In the genomic region with DNA sequence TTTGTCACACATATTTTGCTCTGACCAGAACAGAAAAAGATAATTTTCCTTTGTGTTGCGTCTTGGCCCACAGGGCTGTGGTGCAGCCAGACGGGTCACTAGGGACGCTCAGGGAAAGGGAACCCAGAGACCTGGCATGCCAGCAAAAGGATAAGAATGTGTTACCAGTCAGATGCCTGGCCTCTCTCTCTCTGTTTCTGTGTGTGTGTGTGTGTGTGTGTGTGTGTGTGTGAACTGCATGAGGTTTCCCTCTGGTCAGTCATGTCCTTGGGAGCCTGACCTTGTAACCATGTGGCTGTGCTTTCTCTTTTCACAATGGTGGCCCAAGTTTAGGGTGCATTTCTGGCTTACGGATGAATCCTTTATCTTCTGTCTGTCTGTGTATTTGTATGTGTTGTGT, we compare ENCODE assay signal across 32 cellular contexts. TPM values are rescaled to one million over a fixed set of nuclear protein-coding genes. Genes with fewer than 3 reads are reported as not detected.
"Had no signal": no experiment of that assay in that cellular context is flagged by ENCODE, and none has a peak within 500 bp of the region (broad histone marks: within the 10 kb centered on the region; RNA-seq: fewer than 3 reads in every experiment).

No MANE protein-coding gene starts in this region.

- DNase-seq: cerebellar nuclear complex; effector memory CD8-positive, alpha-beta T cell; esophagus squamous epithelium; foreskin fibroblast; glutamatergic neuron; kidney; left colon; mammary epithelial cell; naive thymus-derived CD8-positive, alpha-beta T cell; nucleus accumbens; ovary; stimulated activated CD4-positive, alpha-beta T cell treated with anti-CD3 and anti-CD28 coated beads, Interleukin-2, amount 100 ng/mL, for 24 hours; stimulated activated CD4-positive, alpha-beta T cell treated with anti-CD3 and anti-CD28 coated beads, Interleukin-4, amount 100 ng/mL, for 4 hours; stimulated activated naive B cell treated with anti-CD40 and anti-IgM and Interleukin-4, amounts not matched to agents 10 μg/mL and 1 μg/mL and 100 μg/mL, for 72 hours; stimulated activated naive CD8-positive, alpha-beta T cell treated with anti-CD3 and anti-CD28 coated beads, Interleukin-15, amount 100 ng/mL, for 72 hours; testis; transverse colon had no signal

- H3K4me2 ChIP-seq: hepatocyte had no signal

- H3K4me3 ChIP-seq: esophagus squamous epithelium, gastroesophageal sphincter, hepatocyte, ovary, prostate gland, skin epidermis, testis, transverse colon had no signal

- H3K9me3 Mint-ChIP-seq: dendritic cell treated with granulocyte-macrophage colony-stimulating factor and Interleukin-4, amounts not matched to agents 40 ng/mL and 50 ng/mL, for 4 days; effector memory CD8-positive, alpha-beta T cell; stimulated activated naive B cell treated with anti-CD40 and anti-IgM and Interleukin-4, amounts not matched to agents 10 μg/mL and 1 μg/mL and 100 μg/mL, for 72 hours; stimulated activated naive CD8-positive, alpha-beta T cell treated with anti-CD3 and anti-CD28 coated beads, Interleukin-15, amount 100 ng/mL, for 72 hours had no signal

- H2AFZ ChIP-seq: hepatocyte had no signal

- H3K79me2 ChIP-seq: hepatocyte had no signal

- FAIRE-seq: colon, kidney had no signal

- H3K36me3 Mint-ChIP-seq: naive thymus-derived CD8-positive, alpha-beta T cell; stimulated activated naive B cell treated with anti-CD40 and anti-IgM and Interleukin-4, amounts not matched to agents 10 μg/mL and 1 μg/mL and 100 μg/mL, for 72 hours had no signal

- H3K36me3 ChIP-seq: esophagus squamous epithelium, gastroesophageal sphincter, ovary, prostate gland, transverse colon had no signal

- H3K4me3 Mint-ChIP-seq: dendritic cell treated with granulocyte-macrophage colony-stimulating factor and Interleukin-4, amounts not matched to agents 40 ng/mL and 50 ng/mL, for 4 days; effector memory CD8-positive, alpha-beta T cell; stimulated activated naive B cell treated with anti-CD40 and anti-IgM and Interleukin-4, amounts not matched to agents 10 μg/mL and 1 μg/mL and 100 μg/mL, for 72 hours; stimulated activated naive CD8-positive, alpha-beta T cell treated with anti-CD3 and anti-CD28 coated beads, Interleukin-15, amount 100 ng/mL, for 72 hours had no signal

- ATAC-seq: effector memory CD8-positive, alpha-beta T cell; gastroesophageal sphincter; left colon; naive thymus-derived CD8-positive, alpha-beta T cell; sciatic nerve; stimulated activated naive B cell treated with anti-CD40 and anti-IgM and Interleukin-4, amounts not matched to agents 10 μg/mL and 1 μg/mL and 100 μg/mL, for 72 hours; stimulated activated naive CD8-positive, alpha-beta T cell treated with anti-CD3 and anti-CD28 coated beads, Interleukin-15, amount 100 ng/mL, for 72 hours had no signal

- H3K4me1 Mint-ChIP-seq: naive thymus-derived CD8-positive, alpha-beta T cell; stimulated activated naive B cell treated with anti-CD40 and anti-IgM and Interleukin-4, amounts not matched to agents 10 μg/mL and 1 μg/mL and 100 μg/mL, for 72 hours; stimulated activated naive CD8-positive, alpha-beta T cell treated with anti-CD3 and anti-CD28 coated beads, Interleukin-15, amount 100 ng/mL, for 72 hours had no signal

- H3K27ac ChIP-seq: esophagus squamous epithelium, gastroesophageal sphincter, hepatocyte, ovary, prostate gland, skin epidermis, testis, transverse colon had no signal

- H3K27me3 ChIP-seq: hepatocyte, ovary, testis had no signal

- H3K9me3 ChIP-seq: esophagus squamous epithelium, gastroesophageal sphincter, ovary, prostate gland, testis, transverse colon had no signal

- H3K4me1 ChIP-seq: esophagus squamous epithelium, gastroesophageal sphincter, prostate gland, testis, transverse colon had no signal

- H3K27ac Mint-ChIP-seq: dendritic cell treated with granulocyte-macrophage colony-stimulating factor and Interleukin-4, amounts not matched to agents 40 ng/mL and 50 ng/mL, for 4 days; effector memory CD8-positive, alpha-beta T cell; naive thymus-derived CD8-positive, alpha-beta T cell; stimulated activated naive B cell treated with anti-CD40 and anti-IgM and Interleukin-4, amounts not matched to agents 10 μg/mL and 1 μg/mL and 100 μg/mL, for 72 hours; stimulated activated naive CD8-positive, alpha-beta T cell treated with anti-CD3 and anti-CD28 coated beads, Interleukin-15, amount 100 ng/mL, for 72 hours had no signal

RNA-seq across cellular contexts. Expression of a gene that starts 25.4 kb away (rescaled TPM):
- total RNA-seq: epithelial cell of proximal tubule; kidney; left colon; mammary epithelial cell; mesenteric fat pad; mononuclear cell; naive thymus-derived CD8-positive, alpha-beta T cell; prostate gland; renal cortical epithelial cell; subcutaneous adipose tissue; urinary bladder had no signal
- polyA plus RNA-seq: mammary epithelial cell; naive thymus-derived CD8-positive, alpha-beta T cell had no signal

RNA-seq across cellular contexts. Expression of a gene that starts 35.3 kb away (rescaled TPM):
- total RNA-seq: naive thymus-derived CD8-positive, alpha-beta T cell had no signal
- polyA plus RNA-seq: naive thymus-derived CD8-positive, alpha-beta T cell; neural cell had no signal

RNA-seq across cellular contexts. Expression of a gene that starts 46.1 kb away (rescaled TPM):
- total RNA-seq: epithelial cell of proximal tubule, lower leg skin, mesenteric fat pad, subcutaneous adipose tissue, urinary bladder had no signal
- polyA plus RNA-seq: neural cell had no signal
